29 cellular contexts compared by ENCODE assay signal in genomic region chr6:155894262-155894661, GRCh38.
"Had no signal": no experiment of that assay in that cellular context is flagged by ENCODE, and none has a peak within 500 bp of the region (broad histone marks: within the 10 kb centered on the region; RNA-seq: fewer than 3 reads in every experiment).

No MANE protein-coding gene starts in this region.

- H3K9ac ChIP-seq: parathyroid adenoma had no signal

- H3K9me3 Mint-ChIP-seq: mesothelial cell of epicardium, neural crest cell had no signal

- H3K9me3 ChIP-seq: colonic mucosa, esophagus muscularis mucosa, gastroesophageal sphincter, left lung, mucosa of descending colon, right lobe of liver, stomach, thyroid gland had no signal

- H3K4me1 Mint-ChIP-seq: naive B cell had no signal

- H3K27me3 Mint-ChIP-seq: dendritic cell treated with granulocyte-macrophage colony-stimulating factor and Interleukin-4, amounts not matched to agents 40 ng/mL and 50 ng/mL, for 4 days; naive B cell; natural killer cell treated with Interleukin-12 subunit alpha and Interleukin-12 subunit beta and Interleukin-15 and Interleukin-18, amount 100 ng/mL, for 72 hours; progenitor cell of endocrine pancreas had no signal

- H3K27ac ChIP-seq: colonic mucosa, esophagus muscularis mucosa, foreskin keratinocyte, gastroesophageal sphincter, heart left ventricle, left lung, parathyroid adenoma, right lobe of liver, stomach, thyroid gland had no signal

- H3K27me3 ChIP-seq: colonic mucosa, esophagus muscularis mucosa, foreskin keratinocyte, gastroesophageal sphincter, heart left ventricle, left lung, right lobe of liver, stomach, thyroid gland had no signal

- H3K36me3 Mint-ChIP-seq: mesothelial cell of epicardium; naive B cell; natural killer cell treated with Interleukin-12 subunit alpha and Interleukin-12 subunit beta and Interleukin-15 and Interleukin-18, amount 100 ng/mL, for 72 hours had no signal

- H3K4me1 ChIP-seq: colonic mucosa, esophagus muscularis mucosa, foreskin keratinocyte, gastroesophageal sphincter, heart left ventricle, left lung, parathyroid adenoma, right lobe of liver, stomach had no signal

- H3K4me3 ChIP-seq: colonic mucosa, esophagus muscularis mucosa, gastroesophageal sphincter, heart left ventricle, left lung, mucosa of descending colon, right lobe of liver, stomach, thyroid gland had no signal

- H3K79me2 ChIP-seq: parathyroid adenoma had no signal

- ATAC-seq: foreskin keratinocyte; gastroesophageal sphincter; heart left ventricle; left cardiac atrium; left lung; mucosa of descending colon; natural killer cell treated with Interleukin-12 subunit alpha and Interleukin-12 subunit beta and Interleukin-15 and Interleukin-18, amount 100 ng/mL, for 72 hours; right lobe of liver had no signal

- DNase-seq: colonic mucosa; effector CD8-positive, alpha-beta T cell; foreskin keratinocyte; heart left ventricle; hippocampal formation; kidney; left cardiac atrium; left lung; mesenchymal stem cell; mucosa of descending colon; naive B cell; right lobe of liver; small intestine; stimulated activated CD4-positive, alpha-beta T cell treated with anti-CD3 and anti-CD28 coated beads, Interleukin-12 subunit alpha, Interleukin-12 subunit beta, amount 100 ng/mL, for 4 hours; stimulated activated CD4-positive, alpha-beta T cell treated with anti-CD3 and anti-CD28 coated beads, Interleukin-1b, Interleukin-23, amount 100 ng/mL, for 48 hours; stimulated activated CD4-positive, alpha-beta T cell treated with anti-CD3 and anti-CD28 coated beads, Interleukin-4, amount 100 ng/mL, for 1 hour; stimulated activated CD8-positive, alpha-beta memory T cell treated with anti-CD3 and anti-CD28 coated beads, Interleukin-4, amount 100 ng/mL, for 48 hours; stimulated activated naive CD4-positive, alpha-beta T cell; stomach; thyroid gland; trophoblast cell had no signal

- H3K27ac Mint-ChIP-seq: dendritic cell treated with granulocyte-macrophage colony-stimulating factor and Interleukin-4, amounts not matched to agents 40 ng/mL and 50 ng/mL, for 4 days; mesothelial cell of epicardium; naive B cell; natural killer cell treated with Interleukin-12 subunit alpha and Interleukin-12 subunit beta and Interleukin-15 and Interleukin-18, amount 100 ng/mL, for 72 hours; progenitor cell of endocrine pancreas had no signal

- H3K36me3 ChIP-seq: colonic mucosa, esophagus muscularis mucosa, gastroesophageal sphincter, heart left ventricle, left lung, right lobe of liver, stomach, thyroid gland had no signal

- H3K4me3 Mint-ChIP-seq: dendritic cell treated with granulocyte-macrophage colony-stimulating factor and Interleukin-4, amounts not matched to agents 40 ng/mL and 50 ng/mL, for 4 days; mesothelial cell of epicardium; naive B cell; natural killer cell treated with Interleukin-12 subunit alpha and Interleukin-12 subunit beta and Interleukin-15 and Interleukin-18, amount 100 ng/mL, for 72 hours; neural crest cell had no signal

- H2AFZ ChIP-seq: parathyroid adenoma had no signal
